In the genomic region with DNA sequence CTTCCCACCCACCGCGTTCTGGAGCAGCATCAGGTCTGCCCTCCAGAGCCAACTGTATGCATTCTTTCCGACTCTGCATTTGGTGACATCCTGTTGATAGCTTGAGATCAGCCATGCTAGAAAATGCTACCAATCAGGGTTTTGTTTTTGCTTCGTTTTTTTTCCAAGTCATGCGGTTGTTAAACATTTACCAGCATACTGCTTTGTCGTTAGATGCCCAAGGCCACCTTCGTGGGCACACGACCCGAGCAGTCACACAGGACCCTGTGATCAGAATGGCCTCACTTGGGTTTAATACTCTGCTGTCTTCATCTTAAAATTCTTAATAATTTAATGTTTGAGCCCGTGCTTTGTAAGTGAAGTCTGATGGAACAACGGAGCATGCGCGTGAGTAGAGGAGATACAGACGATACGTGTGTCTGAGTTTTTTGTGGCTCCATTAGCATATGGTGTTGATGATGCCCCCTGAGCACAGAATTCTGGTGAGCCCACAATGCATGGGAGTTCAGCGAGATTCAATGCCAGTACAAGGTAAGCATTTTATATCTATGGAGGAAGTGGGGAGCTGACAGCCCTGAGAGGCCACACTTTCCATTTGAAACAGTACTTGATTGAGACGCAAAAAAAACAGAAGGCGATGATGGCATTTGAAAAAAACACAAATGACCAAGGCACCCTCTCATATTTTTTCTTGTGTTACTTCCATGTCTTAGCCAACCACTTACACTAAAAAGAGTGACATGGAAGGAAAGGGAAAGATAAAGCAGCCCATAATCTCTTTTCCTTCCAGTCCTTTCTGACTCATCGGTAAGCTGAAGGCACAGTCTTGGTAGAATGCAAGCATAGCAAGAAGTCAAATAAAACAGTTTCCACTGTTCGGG, we compare ENCODE assay signal across 10 cellular contexts.
DNase-seq lines count a peak whose midpoint lies in the region; ATAC-seq and TF ChIP-seq lines count a peak whose summit lies in the region.
"Had no signal": no experiment of that assay in that cellular context is flagged by ENCODE, and none has a peak within 500 bp of the region (broad histone marks: within the 10 kb centered on the region; RNA-seq: fewer than 3 reads in every experiment).

No MANE protein-coding gene starts in this region.

- no peaks in the 10 kb centered on the region for H3K79me2 ChIP-seq in OCI-LY7 (ENCODE audit: insufficient read depth, low read depth, low read length)
- no peaks in the 10 kb centered on the region for H3K79me2 ChIP-seq in mesendoderm (ENCODE audit: control insufficient read depth, insufficient read depth, low read length)

- no peaks in the 10 kb centered on the region for H3K9me3 ChIP-seq in OCI-LY7 (ENCODE audit: low read length)
- no peaks in the 10 kb centered on the region for H3K9me3 ChIP-seq in esophagus squamous epithelium

- CTCF ChIA-PET in OCI-LY7 (lab: Charles Lee; ENCODE audit: unreplicated experiment), result no interaction called here

- H3K27ac ChIP-seq in OCI-LY7 (ENCODE audit: low read depth, low read length, poor library complexity, severe bottlenecking) (no peak overlapping the region), mesendoderm (ENCODE audit: low read depth, low read length) (peak overlapping the region; percentile 31), esophagus squamous epithelium (no peak overlapping the region), substantia nigra (ENCODE audit: low read depth, low read length, poor library complexity, severe bottlenecking) (no peak overlapping the region)

- no CpG with 5 or more reads among the region's 20 CpGs for WGBS in mesendoderm (ENCODE audit: extremely low coverage, insufficient coverage, low lambda C conversion rate)
- 62 to 78% methylated on average over 20 of the region's 20 CpGs for WGBS in esophagus squamous epithelium, 2 donors

- peaks cover 50% of the 10 kb centered on the region for H3K4me1 Mint-ChIP-seq in activated naive CD4-positive, alpha-beta T cell treated with anti-CD3 and anti-CD28 coated beads, Interleukin-2, amount 50 U/mL, for 24 hours

- DNase-seq in DMS53 treated with DMSO at 0.1 percent for 48 hours (lab: John Stamatoyannopoulos, UW; ENCODE audit: unreplicated experiment) (peak; percentile 74), OCI-LY7 (ENCODE audit: low spot score) (no peak), mesendoderm (no peak), H7 (no peak), esophagus squamous epithelium (lab: John Stamatoyannopoulos, UW) (no peak), substantia nigra (lab: John Stamatoyannopoulos, UW) (no peak)
- DNase-seq: activated B cell treated with CpG ODN at 0.5 μM for 24 hours had no signal

- H2AFZ ChIP-seq in OCI-LY7 (ENCODE audit: low read length), result no peak overlapping the region

- no peak overlapping the region for H2AK5ac ChIP-seq in mesendoderm (ENCODE audit: low read length)

- peak overlapping the region; percentile 95 for H3K18ac ChIP-seq in mesendoderm (ENCODE audit: low read length)

- no peaks in the 10 kb centered on the region for H4K20me1 ChIP-seq in OCI-LY7 (ENCODE audit: insufficient read depth, low read length)

- H3K79me1 ChIP-seq in mesendoderm (ENCODE audit: low read length), result no peaks in the 10 kb centered on the region

- peak overlapping the region; percentile 94 for H3K27ac Mint-ChIP-seq in activated naive CD4-positive, alpha-beta T cell treated with anti-CD3 and anti-CD28 coated beads, Interleukin-2, amount 50 U/mL, for 24 hours
- H3K27ac Mint-ChIP-seq: activated B cell treated with CpG ODN at 0.5 μM for 24 hours had no signal

- no peaks in the 10 kb centered on the region for H3K9me2 ChIP-seq in OCI-LY7 (ENCODE audit: insufficient read depth, low read length)

- H3K23ac ChIP-seq in mesendoderm (ENCODE audit: low read length), result no peak overlapping the region

- H3K4me3 Mint-ChIP-seq in activated naive CD4-positive, alpha-beta T cell treated with anti-CD3 and anti-CD28 coated beads, Interleukin-2, amount 50 U/mL, for 24 hours, result peak overlapping the region; percentile 68
- H3K4me3 Mint-ChIP-seq: activated B cell treated with CpG ODN at 0.5 μM for 24 hours, neural crest cell had no signal

- TF ChIP-seq CTCF in OCI-LY7 (conservative IDR thresholded peaks at IDR 0.05; ENCODE audit: low read length), result no peak
- no peak for TF ChIP-seq CTCF in esophagus squamous epithelium (IDR thresholded peaks at IDR 0.05)

- H3K36me3 ChIP-seq in OCI-LY7 (ENCODE audit: insufficient read depth, low read length), result no peaks in the 10 kb centered on the region
- no peaks in the 10 kb centered on the region for H3K36me3 ChIP-seq in mesendoderm (ENCODE audit: control insufficient read depth, insufficient read depth, low read length)
- no peaks in the 10 kb centered on the region for H3K36me3 ChIP-seq in H7 (replicated peaks; ENCODE audit: control insufficient read depth, insufficient read depth, low read length)
- no peaks in the 10 kb centered on the region for H3K36me3 ChIP-seq in esophagus squamous epithelium

- no peaks in the 10 kb centered on the region for H3K27me3 ChIP-seq in mesendoderm (ENCODE audit: insufficient read depth, low read length, poor library complexity)
- no peaks in the 10 kb centered on the region for H3K27me3 ChIP-seq in H7 (ENCODE audit: control insufficient read depth, insufficient read depth, low read length)
- no peaks in the 10 kb centered on the region for H3K27me3 ChIP-seq in esophagus squamous epithelium

- peak overlapping the region; percentile 52 for H3K4ac ChIP-seq in mesendoderm (ENCODE audit: low read depth, low read length)

- peaks cover 1% of the 10 kb centered on the region for H3K36me3 Mint-ChIP-seq in activated naive CD4-positive, alpha-beta T cell treated with anti-CD3 and anti-CD28 coated beads, Interleukin-2, amount 50 U/mL, for 24 hours

- H3K56ac ChIP-seq in mesendoderm (ENCODE audit: low read length), result peak overlapping the region; percentile 53

- no peak overlapping the region for H3K9ac ChIP-seq in mesendoderm (ENCODE audit: low read length)

- H2BK120ac ChIP-seq in mesendoderm (ENCODE audit: low read depth, low read length), result no peak overlapping the region

- BruUV-seq in OCI-LY7 (replicated peaks; lab: Mats Ljungman, UMichigan), result no TSS peak

- no peak overlapping the region for H4K5ac ChIP-seq in mesendoderm (ENCODE audit: low read length)

- no peaks in the 10 kb centered on the region for H3K9me3 Mint-ChIP-seq in activated naive CD4-positive, alpha-beta T cell treated with anti-CD3 and anti-CD28 coated beads, Interleukin-2, amount 50 U/mL, for 24 hours
- H3K9me3 Mint-ChIP-seq: activated B cell treated with CpG ODN at 0.5 μM for 24 hours, neural crest cell had no signal

- no peak for ATAC-seq in GM19452 (IDR thresholded peaks at IDR 0.05; ENCODE audit: unreplicated experiment)

- H3K4me2 ChIP-seq in OCI-LY7 (ENCODE audit: low read length) (peak overlapping the region; percentile 34; the same call in 1 of the 2 replicates), mesendoderm (ENCODE audit: low read length) (no peak overlapping the region)

- H3K4me3 ChIP-seq in OCI-LY7 (ENCODE audit: low read depth, low read length, poor library complexity, severe bottlenecking) (no peak overlapping the region), mesendoderm (ENCODE audit: low read length) (no peak overlapping the region), H7 (ENCODE audit: insufficient read depth, low read depth, low read length) (no peak overlapping the region), esophagus squamous epithelium (no peak overlapping the region)

- no peaks in the 10 kb centered on the region for H3K27me3 Mint-ChIP-seq in activated naive CD4-positive, alpha-beta T cell treated with anti-CD3 and anti-CD28 coated beads, Interleukin-2, amount 50 U/mL, for 24 hours

- TF ChIP-seq POLR2A in esophagus squamous epithelium (IDR thresholded peaks at IDR 0.05), result no peak

- intact Hi-C loops in OCI-LY7 (cut with micrococcal nuclease; ENCODE audit: unreplicated experiment), result no loop called here
- intact Hi-C loops in esophagus squamous epithelium (cut with DNase I), result no loop called here

- H4K8ac ChIP-seq in mesendoderm (ENCODE audit: low read depth, low read length), result no peak overlapping the region

- H2BK15ac ChIP-seq in mesendoderm (replicated peaks; ENCODE audit: low read depth), result peak overlapping the region; percentile 36

- POLR2A ChIA-PET in OCI-LY7 (lab: Charles Lee), result no interaction called here

- peaks cover 33% of the 10 kb centered on the region for H3K4me1 ChIP-seq in OCI-LY7 (ENCODE audit: insufficient read depth, low read length, poor library complexity, severe bottlenecking)
- no peaks in the 10 kb centered on the region for H3K4me1 ChIP-seq in mesendoderm (ENCODE audit: control insufficient read depth, low read depth, low read length)
- peaks cover 0 to 18% (median 3%) of the 10 kb centered on the region in 3 donors for H3K4me1 ChIP-seq in esophagus squamous epithelium

- no peak overlapping the region for H2BK5ac ChIP-seq in mesendoderm (ENCODE audit: low read length)
